1 cellular context compared by ENCODE assay signal in genomic region chr12:65956056-65956738, GRCh38.
TF ChIP-seq lines count a peak whose summit lies in the region.

No MANE protein-coding gene starts in this region.

TF ChIP-seq in HEK293, 187 proteins besides CTCF, POLR2A, EP300 and RAD21 (continued from another document and continues in another):
- TF ChIP-seq PATZ1 (tag by site-specific recombination; IDR thresholded peaks at IDR 0.05) (0 out of 2 replicates have a peak, but pooled peaks have one; percentile 16), ZNF350 (tag by site-specific recombination; IDR thresholded peaks at IDR 0.05) (no peak), ZNF202 (tag by site-specific recombination; IDR thresholded peaks at IDR 0.05; ENCODE audit: borderline replicate concordance) (no peak), ZNF530 (tag by site-specific recombination; IDR thresholded peaks at IDR 0.05; ENCODE audit: low read depth) (no peak), KLF10 (tag by site-specific recombination; IDR thresholded peaks at IDR 0.05) (peak; percentile 27; the same call in 1 of the 2 replicates), ZNF19 (tag by site-specific recombination; IDR thresholded peaks at IDR 0.05; ENCODE audit: low read depth) (no peak), TRIM28 (IDR thresholded peaks at IDR 0.05; ENCODE audit: borderline replicate concordance, low read length) (no peak), ZNF324 (tag by site-specific recombination; IDR thresholded peaks at IDR 0.05) (peak; percentile 54; the same call in 1 of the 2 replicates), ZNF747 (tag by site-specific recombination; IDR thresholded peaks at IDR 0.05) (no peak), ZBTB20 (tag by site-specific recombination; IDR thresholded peaks at IDR 0.05) (no peak), KLF16 (tag by site-specific recombination; IDR thresholded peaks at IDR 0.05) (0 out of 2 replicates have a peak, but pooled peaks have one; percentile 35), SALL2 (tag by site-specific recombination; IDR thresholded peaks at IDR 0.05; ENCODE audit: borderline replicate concordance) (no peak), ZNF354C (tag by site-specific recombination; IDR thresholded peaks at IDR 0.05; ENCODE audit: borderline replicate concordance, low read depth) (no peak), ZNF138 (tag by site-specific recombination; IDR thresholded peaks at IDR 0.05; ENCODE audit: borderline replicate concordance) (no peak), AEBP2 (tag by site-specific recombination; IDR thresholded peaks at IDR 0.05; ENCODE audit: borderline replicate concordance) (no peak), ZNF76 (tag by site-specific recombination; IDR thresholded peaks at IDR 0.05; ENCODE audit: borderline replicate concordance, low read depth) (peak; percentile 32; the same call in 1 of the 2 replicates), ZNF398 (tag by site-specific recombination; IDR thresholded peaks at IDR 0.05) (peak; percentile 61), ZNF18 (tag by site-specific recombination; IDR thresholded peaks at IDR 0.05) (no peak), IKZF3 (tag by site-specific recombination; IDR thresholded peaks at IDR 0.05) (peak; percentile 84; the same call in 1 of the 2 replicates), ZNF580 (tag by site-specific recombination; IDR thresholded peaks at IDR 0.05) (0 out of 2 replicates have a peak, but pooled peaks have one; percentile 68), ZNF37A (tag by site-specific recombination; IDR thresholded peaks at IDR 0.05) (no peak), ZNF488 (tag by site-specific recombination; IDR thresholded peaks at IDR 0.05) (no peak; the same call in 1 of the 2 replicates), ZNF174 (tag by site-specific recombination; IDR thresholded peaks at IDR 0.05) (no peak), ZXDB (tag by site-specific recombination; IDR thresholded peaks at IDR 0.05) (peak; percentile 89), ZNF596 (tag by site-specific recombination; IDR thresholded peaks at IDR 0.05) (no peak; the same call in 1 of the 2 replicates), ZNF843 (tag by site-specific recombination; IDR thresholded peaks at IDR 0.05) (peak; percentile 96), ZNF701 (tag by site-specific recombination; IDR thresholded peaks at IDR 0.05) (no peak), GLI4 (tag by site-specific recombination; IDR thresholded peaks at IDR 0.05) (no peak), ZBTB8A (tag by site-specific recombination; IDR thresholded peaks at IDR 0.05) (no peak), SP3 (tag by site-specific recombination; IDR thresholded peaks at IDR 0.05) (no peak; the same call in 1 of the 2 replicates), ZNF664 (tag by site-specific recombination; IDR thresholded peaks at IDR 0.05) (peak; percentile 86), ZNF792 (tag by site-specific recombination; IDR thresholded peaks at IDR 0.05) (no peak; the same call in 1 of the 2 replicates), RBAK (tag by site-specific recombination; IDR thresholded peaks at IDR 0.05) (no peak), ZNF692 (tag by site-specific recombination; IDR thresholded peaks at IDR 0.05) (peak; percentile 72), ZNF830 (tag by site-specific recombination; IDR thresholded peaks at IDR 0.05; ENCODE audit: low read depth) (no peak), YY1 (tag by site-specific recombination; IDR thresholded peaks at IDR 0.05) (no peak), ZNF660 (tag by site-specific recombination; IDR thresholded peaks at IDR 0.05) (peak; percentile 86), PRDM6 (tag by site-specific recombination; IDR thresholded peaks at IDR 0.05) (peak; percentile 98), HOXC10 (CRISPR knock-in tag; IDR thresholded peaks at IDR 0.05) (no peak), REST (tag by site-specific recombination; IDR thresholded peaks at IDR 0.05) (peak; percentile 58), TSHZ1 (tag by site-specific recombination; IDR thresholded peaks at IDR 0.05; ENCODE audit: borderline replicate concordance) (peak; percentile 68), ZNF211 (tag by site-specific recombination; IDR thresholded peaks at IDR 0.05; ENCODE audit: low read depth) (no peak), ZBTB1 (tag by site-specific recombination; IDR thresholded peaks at IDR 0.05) (no peak)
